Comparison of ENCODE assay signal across 19 cellular contexts in the genomic region with DNA sequence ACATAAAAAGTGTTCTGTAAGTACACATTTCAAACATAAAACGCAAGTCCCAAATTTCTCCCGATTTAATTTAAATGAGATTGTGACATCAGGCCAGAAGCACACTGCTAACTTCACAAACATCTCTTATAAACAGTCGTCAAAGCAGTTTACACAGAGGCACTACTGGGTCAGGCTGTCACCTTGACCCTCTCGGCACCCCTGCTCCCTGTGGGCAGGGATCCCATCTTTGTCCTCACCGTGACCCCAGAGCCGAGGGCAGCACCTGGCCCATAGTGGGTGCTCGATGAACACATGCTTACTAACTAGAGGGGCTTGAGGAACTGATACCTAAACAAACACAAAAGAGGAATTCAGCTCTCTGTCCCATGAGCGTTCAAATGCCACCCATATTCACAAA. TPM values are rescaled to one million over a fixed set of nuclear protein-coding genes. Genes with fewer than 3 reads are reported as not detected.
DNase-seq lines count a peak whose midpoint lies in the region; FAIRE-seq and TF ChIP-seq lines count a peak whose summit lies in the region.
"Had no signal": no experiment of that assay in that cellular context is flagged by ENCODE, and none has a peak within 500 bp of the region (broad histone marks: within the 10 kb centered on the region; RNA-seq: fewer than 3 reads in every experiment).

No MANE protein-coding gene starts in this region.

- no peak overlapping the region for H3K9ac ChIP-seq in neural progenitor cell

- peak overlapping the region; percentile 26 for H3K27ac ChIP-seq in KOPT-K1 (ENCODE audit: low read depth, low read length, poor library complexity, severe bottlenecking)
- no peak overlapping the region for H3K27ac ChIP-seq in neural progenitor cell

- no peak overlapping the region for H2AFZ ChIP-seq in neural progenitor cell (replicated peaks)

- peaks cover 14% of the 10 kb centered on the region for H3K36me3 Mint-ChIP-seq in endothelial cell (ENCODE audit: low read depth, unreplicated experiment)
- H3K36me3 Mint-ChIP-seq in neural progenitor cell: peaks cover 9% of the 10 kb centered on the region

- no peaks in the 10 kb centered on the region for H3K79me2 ChIP-seq in neural progenitor cell (ENCODE audit: low read depth)

- H3K9me3 Mint-ChIP-seq in endothelial cell (ENCODE audit: unreplicated experiment) (no peaks in the 10 kb centered on the region), neural progenitor cell (no peaks in the 10 kb centered on the region)

- H3K4me3 Mint-ChIP-seq in endothelial cell (ENCODE audit: unreplicated experiment): no peak overlapping the region
- no peak overlapping the region for H3K4me3 Mint-ChIP-seq in neural progenitor cell

- DNase-seq in endothelial cell (ENCODE audit: low spot score) (no peak), neural progenitor cell (ENCODE audit: low spot score) (no peak), C1 segment of cervical spinal cord (lab: John Stamatoyannopoulos, UW) (no peak), D341Med (ENCODE audit: low spot score) (no peak), HTR-8/SVneo (ENCODE audit: insufficient read length, low spot score) (no peak)
- DNase-seq in stimulated activated CD4-positive, alpha-beta T cell treated with anti-CD3 and anti-CD28 coated beads, Interleukin-1b, Interleukin-23, amount 100 ng/mL, for 48 hours: no peak
- DNase-seq: ACHN, AML-193, DMS 273 treated with DMSO at 0.1 percent for 48 hours, GF-D8, KG1, NCI-H1092, NCI-H2081 treated with DMSO at 0.1 percent for 48 hours, NCI-H510A treated with DMSO at 0.1 percent for 48 hours, NCI-H82 had no signal

- H3K27me3 ChIP-seq in neural progenitor cell: no peaks in the 10 kb centered on the region

- no peaks in the 10 kb centered on the region for H4K20me1 ChIP-seq in neural progenitor cell (ENCODE audit: low read depth)

- H3K36me3 ChIP-seq in KOPT-K1 (ENCODE audit: insufficient read depth, low read length) (peaks cover 79% of the 10 kb centered on the region), neural progenitor cell (no peaks in the 10 kb centered on the region)

- H3K4me3 ChIP-seq in neural progenitor cell: no peak overlapping the region

- H3K27me3 Mint-ChIP-seq in endothelial cell (ENCODE audit: unreplicated experiment) (no peaks in the 10 kb centered on the region), neural progenitor cell (ENCODE audit: insufficient read depth, low read depth) (peaks cover 3% of the 10 kb centered on the region)

- no peak overlapping the region for H3K4me2 ChIP-seq in neural progenitor cell

- H3K4me1 Mint-ChIP-seq in endothelial cell (ENCODE audit: unreplicated experiment) (peaks cover 5% of the 10 kb centered on the region), neural progenitor cell (peaks cover 19% of the 10 kb centered on the region)

- H3K4me1 ChIP-seq in neural progenitor cell: peaks cover 5% of the 10 kb centered on the region

- H3F3A ChIP-seq in neural progenitor cell (ENCODE audit: low read depth): no peaks in the 10 kb centered on the region

- H3K27ac Mint-ChIP-seq in endothelial cell (ENCODE audit: unreplicated experiment): peak overlapping the region; percentile 53
- H3K27ac Mint-ChIP-seq in neural progenitor cell: peak overlapping the region; percentile 46

- H3K9me3 ChIP-seq in KOPT-K1 (ENCODE audit: insufficient read depth, low read length, poor library complexity, severe bottlenecking): no peaks in the 10 kb centered on the region
- no peaks in the 10 kb centered on the region for H3K9me3 ChIP-seq in neural progenitor cell (ENCODE audit: low read depth)

- TF ChIP-seq CTCF in endothelial cell (IDR thresholded peaks at IDR 0.05; ENCODE audit: unreplicated experiment) (no peak), neural progenitor cell (IDR thresholded peaks at IDR 0.05) (no peak)

- FAIRE-seq in HTR-8/SVneo (lab: Jason Lieb, UNC): no peak
- FAIRE-seq: H1 had no signal

RNA-seq across cellular contexts. Expression of a gene that starts 22.2 kb away (rescaled TPM):
- total RNA-seq in endothelial cell (ENCODE audit: unreplicated experiment): 25.8 TPM
- 22.4 and 44.1 TPM in 2 replicates for total RNA-seq in neural progenitor cell (ENCODE audit: low replicate concordance)

RNA-seq across cellular contexts. Expression of a gene that starts 25.2 kb away (rescaled TPM):
- not detected for total RNA-seq in endothelial cell (ENCODE audit: unreplicated experiment)
- total RNA-seq in neural progenitor cell (ENCODE audit: low replicate concordance): not detected in 2 replicates
- total RNA-seq: Daoy, H1, MCF 10A had no signal
